ENCODE assay signal across 9 cellular contexts in the genomic region with DNA sequence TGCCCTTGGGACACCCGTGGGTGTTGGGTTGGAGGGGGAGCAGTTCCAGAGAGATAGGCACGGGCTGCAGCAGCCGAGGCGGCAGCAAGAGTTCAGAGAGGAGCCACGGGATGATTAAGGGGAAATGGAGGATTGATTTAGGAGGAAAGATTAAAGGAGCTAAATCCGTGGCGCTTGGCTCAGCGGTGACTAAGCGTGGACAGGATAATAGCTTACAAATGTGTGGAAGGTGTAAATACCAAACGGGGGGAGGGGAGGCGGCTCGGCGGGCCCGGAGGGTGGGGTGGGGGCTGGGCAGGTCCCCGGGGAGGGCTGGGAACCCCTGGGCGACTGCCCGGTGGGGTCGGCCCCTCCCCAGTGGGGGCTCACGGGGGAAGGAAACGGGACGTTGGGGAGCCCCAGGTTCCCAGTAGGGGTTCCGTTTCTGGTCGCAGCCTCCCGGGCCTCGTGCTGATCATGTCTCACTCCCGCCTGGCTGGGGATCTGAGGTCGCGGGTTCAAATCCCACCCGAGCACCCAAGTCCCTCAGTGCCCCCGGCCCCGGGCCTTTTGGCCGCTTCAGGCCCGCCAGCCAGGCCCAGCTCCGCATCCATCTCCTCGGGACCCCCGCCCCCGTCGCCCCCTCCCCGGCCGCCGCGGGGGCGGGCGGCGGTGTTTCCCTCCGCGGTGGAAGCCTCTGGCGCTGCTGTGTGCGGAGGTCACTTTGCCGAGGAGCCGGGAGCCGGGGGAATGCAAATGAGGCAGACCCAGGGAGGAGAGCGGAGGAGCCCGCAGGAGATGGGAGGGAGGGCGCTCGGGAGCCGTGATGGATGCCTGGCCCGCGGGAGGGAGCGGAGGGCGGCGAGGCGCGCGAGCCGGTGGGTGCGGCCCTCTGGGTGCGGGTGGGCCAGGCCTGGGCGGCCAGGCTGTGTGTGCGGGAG. TPM values are rescaled to one million over a fixed set of nuclear protein-coding genes. Genes with fewer than 3 reads are reported as not detected.
DNase-seq lines count a peak whose midpoint lies in the region; ATAC-seq, FAIRE-seq and TF ChIP-seq lines count a peak whose summit lies in the region.
"Had no signal": no experiment of that assay in that cellular context is flagged by ENCODE, and none has a peak within 500 bp of the region (broad histone marks: within the 10 kb centered on the region; RNA-seq: fewer than 3 reads in every experiment).

No MANE protein-coding gene starts in this region.

- H3K27me3 ChIP-seq in HCT116 (ENCODE audit: insufficient read depth, low read length) (no peaks in the 10 kb centered on the region), K562 (ENCODE audit: control insufficient read depth in 2 of 2, insufficient read depth in 2 of 2, low read length in 2 of 2) (no peaks in the 10 kb centered on the region), thyroid gland (peaks cover 18% of the 10 kb centered on the region)

- H3K36me3 ChIP-seq in HCT116 (ENCODE audit: control insufficient read depth in 1 of 2, insufficient read depth in 2 of 2, low read length in 2 of 2) (no peaks in the 10 kb centered on the region), K562 (ENCODE audit: control insufficient read depth, insufficient read depth, low read length) (peaks cover 33% of the 10 kb centered on the region; the same call in 2 of the 3 replicates), thyroid gland (no peaks in the 10 kb centered on the region)

- H3K9me2 ChIP-seq in HCT116 (ENCODE audit: insufficient read depth), result no peaks in the 10 kb centered on the region

- peak; percentile 87 for FAIRE-seq in K562 (lab: Jason Lieb, UNC)

- DNase-seq in A172 (ENCODE audit: low spot score), result peak; percentile 95
- peak; percentile 79 for DNase-seq in HCT116 (ENCODE audit: low read depth, low spot score)
- DNase-seq in K562 (ENCODE audit: extremely low read depth in 1 of 4, low spot score in 3 of 4), result peak; percentile 61 to 86 (median 66)
- peak; percentile 37 for DNase-seq in kidney glomerular epithelial cell (lab: John Stamatoyannopoulos, UW)
- DNase-seq in thyroid gland, result no peak
- DNase-seq in T-helper 1 cell, result no peak
- DNase-seq: midbrain had no signal

- peak overlapping the region; percentile 64 for H3K9ac ChIP-seq in HCT116 (ENCODE audit: low read length)
- peak overlapping the region; percentile 70 to 86 for H3K9ac ChIP-seq in K562 (ENCODE audit: insufficient read depth in 1 of 2, low read depth in 2 of 2, low read length in 2 of 2)

- no TSS peak for BruUV-seq in HCT116 (replicated peaks; lab: Mats Ljungman, UMichigan)
- no TSS peak for BruUV-seq in K562 (replicated peaks; lab: Mats Ljungman, UMichigan)

- peak; percentile 48; the same call in 1 of the 2 replicates for TF ChIP-seq EP300 in K562 (IDR thresholded peaks at IDR 0.05; ENCODE audit: low read length)

- H3K9me3 ChIP-seq in HCT116 (ENCODE audit: control insufficient read depth in 1 of 2, insufficient read depth in 1 of 2, low read depth in 1 of 2, low read length in 2 of 2) (no peaks in the 10 kb centered on the region), K562 (replicated peaks; ENCODE audit: control insufficient read depth, insufficient read depth, low read depth, low read length) (no peaks in the 10 kb centered on the region), thyroid gland (no peaks in the 10 kb centered on the region)

- intact Hi-C loops in HCT116 (cut with micrococcal nuclease), result no loop called here
- intact Hi-C loops in K562 (cut with micrococcal nuclease), result no loop called here
- intact Hi-C loops in thyroid gland (cut with DNase I), result no loop called here

- ATAC-seq in HCT116, result peak; percentile 41
- ATAC-seq in K562, result peak; percentile 45
- ATAC-seq in GM21528 (IDR thresholded peaks at IDR 0.05; ENCODE audit: low FRiP score, unreplicated experiment), result no peak
- ATAC-seq in HG03432 (IDR thresholded peaks at IDR 0.05; ENCODE audit: unreplicated experiment), result no peak

- no peak for TF ChIP-seq RAD21 in HCT116 (IDR thresholded peaks at IDR 0.05; ENCODE audit: low read depth)
- TF ChIP-seq RAD21 in K562 (CRISPR knock-in tag; conservative IDR thresholded peaks at IDR 0.05 in 1 of 2, IDR thresholded peaks at IDR 0.05 in 1 of 2), result no peak

- H3K9me1 ChIP-seq in K562 (ENCODE audit: control insufficient read depth, insufficient read depth, low read length), result peaks cover 3% of the 10 kb centered on the region

- H3K4me3 ChIP-seq in HCT116 (replicated peaks in 1 of 2; ENCODE audit: low read depth in 1 of 2, low read length in 2 of 2) (peak overlapping the region; percentile 18 to 49), K562 (peak overlapping the region; percentile 22; the same call in 1 of the 2 replicates), thyroid gland (replicated peaks in 1 of 3) (no peak overlapping the region)

- no peak overlapping the region for H2AFZ ChIP-seq in HCT116 (ENCODE audit: low read depth, low read length, poor library complexity, severe bottlenecking)
- H2AFZ ChIP-seq in K562 (ENCODE audit: low read depth, low read length), result peak overlapping the region; percentile 64; the same call in 1 of the 2 replicates

- TF ChIP-seq CTCF in HCT116 (IDR thresholded peaks at IDR 0.05 in 2 of 3, conservative IDR thresholded peaks at IDR 0.05 in 1 of 3; ENCODE audit: borderline replicate concordance in 1 of 3, insufficient read depth in 1 of 3, low read depth in 2 of 3, low read length in 2 of 3), result no peak
- TF ChIP-seq CTCF in K562 (IDR thresholded peaks at IDR 0.05 in 2 of 3, conservative IDR thresholded peaks at IDR 0.05 in 1 of 3; ENCODE audit: insufficient read depth in 2 of 3, low read depth in 1 of 3, low read length in 3 of 3), result no peak
- TF ChIP-seq CTCF in thyroid gland (IDR thresholded peaks at IDR 0.05), result no peak

- CTCF ChIA-PET in HCT116 (lab: Charles Lee), result interaction anchor here (0.6 to 3.0 kb wide), 16 partner anchors 8 to 449 kb away, joined by 3 to 34 read pairs (median 5); a partner anchor contains a TSS
- CTCF ChIA-PET in K562 (lab: Yijun Ruan, JAX; ENCODE audit: low intra/inter-chr PET ratio), result interaction anchor here (0.6 to 1.4 kb wide), 2 partner anchors 27 to 63 kb away, joined by 7 read pairs; a partner anchor contains a TSS

- in situ Hi-C loops in K562 (cut with MboI), result loop anchor here (10.0 kb wide), 1 partner anchor 48 kb away; no protein-coding TSS in a partner anchor

- POLR2A ChIA-PET in HCT116 (lab: Charles Lee) (interaction anchor here (0.6 to 2.4 kb wide), 8 partner anchors 8 to 633 kb away, joined by 3 to 18 read pairs (median 4); a partner anchor contains a TSS), K562 (lab: Yijun Ruan, JAX) (interaction anchor here (0.6 kb wide), 2 partner anchors 10 to 119 kb away, joined by 3 read pairs; no protein-coding TSS in a partner anchor)

- peak overlapping the region; percentile 78 for H3K27ac ChIP-seq in HCT116 (ENCODE audit: low read depth, low read length)
- H3K27ac ChIP-seq in K562 (ENCODE audit: extremely low read depth, low read depth, low read length), result peak overlapping the region; percentile 89
- no peak overlapping the region for H3K27ac ChIP-seq in thyroid gland

- no peak for TF ChIP-seq POLR2A in HCT116 (IDR thresholded peaks at IDR 0.05; ENCODE audit: borderline replicate concordance, extremely low read depth, insufficient read depth, insufficient read length)
- TF ChIP-seq POLR2A in K562 (conservative IDR thresholded peaks at IDR 0.05), result 0 out of 2 replicates have a peak, but pooled peaks have one; percentile 23
- TF ChIP-seq POLR2A in thyroid gland (IDR thresholded peaks at IDR 0.05), result no peak

- H4K20me1 ChIP-seq in HCT116 (ENCODE audit: insufficient read depth), result no peaks in the 10 kb centered on the region
- no peaks in the 10 kb centered on the region for H4K20me1 ChIP-seq in K562 (replicated peaks; ENCODE audit: control insufficient read depth, insufficient read depth, low read length)

- peak overlapping the region; percentile 88 for H3K4me2 ChIP-seq in HCT116 (ENCODE audit: low read length)
- peak overlapping the region; percentile 75 for H3K4me2 ChIP-seq in K562 (ENCODE audit: insufficient read depth, low read length)

- H3K79me2 ChIP-seq in HCT116 (ENCODE audit: insufficient read depth, low read length) (no peaks in the 10 kb centered on the region), K562 (ENCODE audit: control insufficient read depth, insufficient read depth, low read length) (peaks cover 80% of the 10 kb centered on the region)

- peaks cover 40 to 84% of the 10 kb centered on the region in 2 experiments for H3K4me1 ChIP-seq in HCT116 (ENCODE audit: control insufficient read depth in 1 of 2, insufficient read depth in 2 of 2, low read length in 2 of 2)
- peaks cover 82 to 91% of the 10 kb centered on the region in 2 experiments for H3K4me1 ChIP-seq in K562 (replicated peaks in 1 of 2; ENCODE audit: control insufficient read depth in 2 of 2, insufficient read depth in 2 of 2, low read length in 2 of 2)
- H3K4me1 ChIP-seq in thyroid gland, result peaks cover 10 to 16% of the 10 kb centered on the region in 2 donors

- RAD21 ChIA-PET in HCT116 (lab: Charles Lee; ENCODE audit: low non-redundant PET in 1 of 2, low total read pairs in 2 of 2, uncharacterized antibody in 2 of 2, unreplicated experiment in 2 of 2), result interaction anchor here (0.6 to 1.0 kb wide), 7 partner anchors 14 to 81 kb away, joined by 3 to 13 read pairs (median 5); a partner anchor contains a TSS

- WGBS in K562 (ENCODE audit: insufficient coverage, low coverage, missing lambda C conversion rate), result 2% methylated on average over 11 of the region's 70 CpGs
- WGBS in thyroid gland, 2 donors, result 4 to 5% methylated on average over 37 to 48 of the region's 70 CpGs

RNA-seq across cellular contexts. Expression of a gene that starts 8.1 kb away (rescaled TPM):
- total RNA-seq in A172 (2014; rRNA removed; shearing (Covaris generic)), result 0.12 and 0.43 TPM in 2 replicates
- total RNA-seq in HCT116 (2021; ENCODE audit: unreplicated experiment), result 2.1 TPM
- 1.3 and 1.9 TPM in 2 replicates for polyA plus RNA-seq in HCT116 (2012)
- total RNA-seq in K562 (2011; cell fraction: chromatin; rRNA removed; ENCODE audit: low replicate concordance), result 14.4 and 30.7 TPM in 2 replicates
- total RNA-seq in K562 (2011; cell fraction: nucleolus; rRNA removed), result 21.7 and 26.1 TPM in 2 replicates
- 15.1 and 18.3 TPM in 2 replicates for total RNA-seq in K562 (2011; cell fraction: nucleoplasm; rRNA removed)
- 17.7 and 24.8 TPM in 2 replicates for total RNA-seq in K562 (2014; rRNA removed)
- 2.3 and 3.8 TPM in 2 replicates for total RNA-seq in K562 (2014; rRNA removed; fragmentation: Illumina TruSeq; extraction: Trizol)
- 9.6 and 9.8 TPM in 2 replicates for total RNA-seq in K562 (2015; rRNA removed; fragmentation: Illumina TruSeq; extraction: Trizol)
- 13.5 and 14.7 TPM in 2 replicates for total RNA-seq in K562 (2021)
- polyA plus RNA-seq in K562 (2011; rRNA removed), result 2.5 and 8.6 TPM in 2 replicates
- polyA plus RNA-seq in K562 (2011; cell fraction: cytosol; rRNA removed), result 4.7 and 5.7 TPM in 2 replicates
- 48.9 and 62.7 TPM in 2 replicates for polyA plus RNA-seq in K562 (2011; cell fraction: nucleus; rRNA removed)
- polyA plus RNA-seq in K562 (2012), result 15.2 and 19.8 TPM in 2 replicates
- polyA plus RNA-seq in K562 (2014; fragmentation: Illumina TruSeq; extraction: Trizol), result 4.8 and 5.0 TPM in 2 replicates
- under 1 TPM; 0.07 to 0.08 TPM for polyA plus RNA-seq in K562 (2014; fragmentation: Nextera tagmentation; extraction: Ambion mirVana)
- 19.0 and 19.2 TPM in 2 replicates for polyA plus RNA-seq in K562 (2014; rRNA removed)
- polyA minus RNA-seq in K562 (2011; rRNA and poly(A)+ RNA removed), result 2.5 and 4.5 TPM in 2 replicates
- 2.6 and 8.5 TPM in 2 replicates for polyA minus RNA-seq in K562 (2011; cell fraction: cytosol; rRNA and poly(A)+ RNA removed)
- polyA minus RNA-seq in K562 (2011; cell fraction: nucleus; rRNA and poly(A)+ RNA removed), result 13.9 and 26.5 TPM in 2 replicates
- not detected for total RNA-seq in thyroid gland

RNA-seq across cellular contexts. Expression of a gene that starts 21.2 kb away (rescaled TPM):
- total RNA-seq in A172 (2014; rRNA removed; shearing (Covaris generic)), result 139 and 161 TPM in 2 replicates
- total RNA-seq in HCT116 (2021; ENCODE audit: unreplicated experiment) (228 TPM), K562 (2014; rRNA removed) (57.2 and 67.6 TPM in 2 replicates), K562 (2014; rRNA removed; fragmentation: Illumina TruSeq; extraction: Trizol) (1.5 and 2.0 TPM in 2 replicates), K562 (2015; rRNA removed; fragmentation: Illumina TruSeq; extraction: Trizol) (7.9 and 9.0 TPM in 2 replicates), K562 (2021) (40.1 and 41.1 TPM in 2 replicates), thyroid gland (100 to 1,000 TPM in 3 of 4 donors, 10 to 100 TPM in 1; 57.2 to 194 (median 141) TPM)
- polyA plus RNA-seq in HCT116 (2012), result 315 and 347 TPM in 2 replicates
- 9.1 and 46.2 TPM in 2 replicates for total RNA-seq in K562 (2011; cell fraction: chromatin; rRNA removed; ENCODE audit: low replicate concordance)
- 74.1 and 96.4 TPM in 2 replicates for total RNA-seq in K562 (2011; cell fraction: nucleolus; rRNA removed)
- 36.0 and 36.5 TPM in 2 replicates for total RNA-seq in K562 (2011; cell fraction: nucleoplasm; rRNA removed)
- polyA plus RNA-seq in K562 (2011; rRNA removed) (9.9 and 14.8 TPM in 2 replicates), K562 (2014; fragmentation: Illumina TruSeq; extraction: Trizol) (2.6 and 11.5 TPM in 2 replicates), K562 (2014; fragmentation: Nextera tagmentation; extraction: Ambion mirVana) (under 1 TPM; 0.15 to 0.35 TPM), K562 (2014; rRNA removed) (31.8 and 32.1 TPM in 2 replicates)
- polyA plus RNA-seq in K562 (2011; cell fraction: cytosol; rRNA removed), result 22.8 and 80.8 TPM in 2 replicates
- 25.6 and 44.2 TPM in 2 replicates for polyA plus RNA-seq in K562 (2011; cell fraction: nucleus; rRNA removed)
- polyA plus RNA-seq in K562 (2012), result 22.4 and 47.7 TPM in 2 replicates
- 3.4 and 5.3 TPM in 2 replicates for polyA minus RNA-seq in K562 (2011; rRNA and poly(A)+ RNA removed)
- 25.0 and 30.2 TPM in 2 replicates for polyA minus RNA-seq in K562 (2011; cell fraction: cytosol; rRNA and poly(A)+ RNA removed)
- 24.2 and 27.0 TPM in 2 replicates for polyA minus RNA-seq in K562 (2011; cell fraction: nucleus; rRNA and poly(A)+ RNA removed)

RNA-seq across cellular contexts. Expression of a gene that starts 21.5 kb away (rescaled TPM):
- 1.4 and 2.2 TPM in 2 replicates for total RNA-seq in A172 (2014; rRNA removed; shearing (Covaris generic))
- total RNA-seq in HCT116 (2021; ENCODE audit: unreplicated experiment) (2.1 TPM), K562 (2014; rRNA removed) (1.1 and 2.5 TPM in 2 replicates), K562 (2014; rRNA removed; fragmentation: Illumina TruSeq; extraction: Trizol) (0.38 and 0.47 TPM in 2 replicates), K562 (2015; rRNA removed; fragmentation: Illumina TruSeq; extraction: Trizol) (0.98 and 1.1 TPM in 2 replicates), K562 (2021) (2.4 and 3.8 TPM in 2 replicates), thyroid gland (10 to 100 TPM in 1 of 4 donors, 1 to 10 TPM in 3; 4.6 to 10.9 (median 5.4) TPM)
- polyA plus RNA-seq in HCT116 (2012), result 1.9 and 2.0 TPM in 2 replicates
- 1.3 and 5.0 TPM in 2 replicates for total RNA-seq in K562 (2011; cell fraction: chromatin; rRNA removed; ENCODE audit: low replicate concordance)
- total RNA-seq in K562 (2011; cell fraction: nucleolus; rRNA removed), result 4.3 and 6.5 TPM in 2 replicates
- 3.1 and 3.4 TPM in 2 replicates for total RNA-seq in K562 (2011; cell fraction: nucleoplasm; rRNA removed)
- polyA plus RNA-seq in K562 (2011; rRNA removed) (1.1 and 2.2 TPM in 2 replicates), K562 (2014; fragmentation: Illumina TruSeq; extraction: Trizol) (1.0 and 1.3 TPM in 2 replicates), K562 (2014; fragmentation: Nextera tagmentation; extraction: Ambion mirVana) (under 1 TPM; 0.03 TPM), K562 (2014; rRNA removed) (2.5 and 2.7 TPM in 2 replicates)
- 2.6 and 3.9 TPM in 2 replicates for polyA plus RNA-seq in K562 (2011; cell fraction: cytosol; rRNA removed)
- 19.4 and 26.1 TPM in 2 replicates for polyA plus RNA-seq in K562 (2011; cell fraction: nucleus; rRNA removed)
- polyA plus RNA-seq in K562 (2012), result 2.1 and 3.5 TPM in 2 replicates
- polyA minus RNA-seq in K562 (2011; rRNA and poly(A)+ RNA removed), result 0.36 and 0.81 TPM in 2 replicates
- 0.95 and 1.0 TPM in 2 replicates for polyA minus RNA-seq in K562 (2011; cell fraction: cytosol; rRNA and poly(A)+ RNA removed)
- polyA minus RNA-seq in K562 (2011; cell fraction: nucleus; rRNA and poly(A)+ RNA removed), result 1.5 and 1.7 TPM in 2 replicates

RNA-seq across cellular contexts. Expression of a gene that starts 23.7 kb away (rescaled TPM):
- total RNA-seq in A172 (2014; rRNA removed; shearing (Covaris generic)), result 52.5 and 54.7 TPM in 2 replicates
- total RNA-seq in HCT116 (2021; ENCODE audit: unreplicated experiment) (71.8 TPM), K562 (2014; rRNA removed) (66.7 and 93.8 TPM in 2 replicates), K562 (2014; rRNA removed; fragmentation: Illumina TruSeq; extraction: Trizol) (38.5 and 47.9 TPM in 2 replicates), K562 (2015; rRNA removed; fragmentation: Illumina TruSeq; extraction: Trizol) (59.6 and 65.4 TPM in 2 replicates), K562 (2021) (69.7 and 71.3 TPM in 2 replicates), thyroid gland (10 to 100 TPM; 26.5 to 50.6 (median 42.6) TPM)
- 78.5 and 89.8 TPM in 2 replicates for polyA plus RNA-seq in HCT116 (2012)
- total RNA-seq in K562 (2011; cell fraction: chromatin; rRNA removed; ENCODE audit: low replicate concordance), result 76.3 and 182 TPM in 2 replicates
- 113 and 116 TPM in 2 replicates for total RNA-seq in K562 (2011; cell fraction: nucleolus; rRNA removed)
- total RNA-seq in K562 (2011; cell fraction: nucleoplasm; rRNA removed), result 78.7 and 92.4 TPM in 2 replicates
- polyA plus RNA-seq in K562 (2011; rRNA removed) (101 and 108 TPM in 2 replicates), K562 (2014; fragmentation: Illumina TruSeq; extraction: Trizol) (82.1 and 90.5 TPM in 2 replicates), K562 (2014; fragmentation: Nextera tagmentation; extraction: Ambion mirVana) (10 to 100 TPM in 1 of 2 experiments, 1 to 10 TPM in 1; 7.0 to 24.7 TPM), K562 (2014; rRNA removed) (71.2 and 75.4 TPM in 2 replicates)
- 152 and 203 TPM in 2 replicates for polyA plus RNA-seq in K562 (2011; cell fraction: cytosol; rRNA removed)
- polyA plus RNA-seq in K562 (2011; cell fraction: nucleus; rRNA removed), result 219 and 235 TPM in 2 replicates
- 99.0 and 134 TPM in 2 replicates for polyA plus RNA-seq in K562 (2012)
- polyA minus RNA-seq in K562 (2011; rRNA and poly(A)+ RNA removed), result 73.2 and 103 TPM in 2 replicates
- 47.8 and 64.1 TPM in 2 replicates for polyA minus RNA-seq in K562 (2011; cell fraction: cytosol; rRNA and poly(A)+ RNA removed)
- 38.2 and 59.0 TPM in 2 replicates for polyA minus RNA-seq in K562 (2011; cell fraction: nucleus; rRNA and poly(A)+ RNA removed)

RNA-seq across cellular contexts. Expression of a gene that starts 49.0 kb away (rescaled TPM):
- 119 and 130 TPM in 2 replicates for total RNA-seq in A172 (2014; rRNA removed; shearing (Covaris generic))
- total RNA-seq in HCT116 (2021; ENCODE audit: unreplicated experiment) (45.2 TPM), K562 (2014; rRNA removed) (14.9 and 19.2 TPM in 2 replicates), K562 (2014; rRNA removed; fragmentation: Illumina TruSeq; extraction: Trizol) (2.5 and 3.0 TPM in 2 replicates), K562 (2015; rRNA removed; fragmentation: Illumina TruSeq; extraction: Trizol) (8.6 and 9.6 TPM in 2 replicates), K562 (2021) (24.5 and 26.6 TPM in 2 replicates), thyroid gland (100 to 1,000 TPM; 142 to 200 (median 170) TPM)
- polyA plus RNA-seq in HCT116 (2012), result 41.4 and 56.1 TPM in 2 replicates
- total RNA-seq in K562 (2011; cell fraction: chromatin; rRNA removed; ENCODE audit: low replicate concordance), result 21.4 and 68.9 TPM in 2 replicates
- 49.9 and 55.4 TPM in 2 replicates for total RNA-seq in K562 (2011; cell fraction: nucleolus; rRNA removed)
- total RNA-seq in K562 (2011; cell fraction: nucleoplasm; rRNA removed), result 22.7 and 27.9 TPM in 2 replicates
- polyA plus RNA-seq in K562 (2011; rRNA removed) (10.2 and 14.7 TPM in 2 replicates), K562 (2014; fragmentation: Illumina TruSeq; extraction: Trizol) (6.8 and 12.6 TPM in 2 replicates), K562 (2014; fragmentation: Nextera tagmentation; extraction: Ambion mirVana) (1 to 10 TPM; 1.2 to 1.9 TPM), K562 (2014; rRNA removed) (19.3 and 19.8 TPM in 2 replicates)
- 9.2 and 21.4 TPM in 2 replicates for polyA plus RNA-seq in K562 (2011; cell fraction: cytosol; rRNA removed)
- 91.1 and 133 TPM in 2 replicates for polyA plus RNA-seq in K562 (2011; cell fraction: nucleus; rRNA removed)
- polyA plus RNA-seq in K562 (2012), result 27.0 and 40.4 TPM in 2 replicates
- polyA minus RNA-seq in K562 (2011; rRNA and poly(A)+ RNA removed), result 6.2 and 8.2 TPM in 2 replicates
- polyA minus RNA-seq in K562 (2011; cell fraction: cytosol; rRNA and poly(A)+ RNA removed), result 14.2 and 18.7 TPM in 2 replicates
- 17.0 and 18.6 TPM in 2 replicates for polyA minus RNA-seq in K562 (2011; cell fraction: nucleus; rRNA and poly(A)+ RNA removed)

Comparison
In these comparisons a context has a peak if more than half of its experiments do, and no peak if none do; other contexts are left out.
1. DNase-seq: peak in A172 (single experiment), HCT116 (single experiment), K562 (4 of 4) and kidney glomerular epithelial cell (single experiment); none in thyroid gland (0 of 2) and T-helper 1 cell (0 of 5).
2. ATAC-seq: peak in HCT116 (single experiment) and K562 (single experiment); none in GM21528 (single experiment) and HG03432 (single experiment).
3. H3K27ac ChIP-seq: peak in HCT116 (single experiment) and K562 (single experiment); none in thyroid gland (0 of 3).
4. H3K4me3 ChIP-seq: peak in HCT116 (2 of 2) and K562 (single experiment); none in thyroid gland (0 of 3).